ENCODE assay signal across 10 cellular contexts in the genomic region with DNA sequence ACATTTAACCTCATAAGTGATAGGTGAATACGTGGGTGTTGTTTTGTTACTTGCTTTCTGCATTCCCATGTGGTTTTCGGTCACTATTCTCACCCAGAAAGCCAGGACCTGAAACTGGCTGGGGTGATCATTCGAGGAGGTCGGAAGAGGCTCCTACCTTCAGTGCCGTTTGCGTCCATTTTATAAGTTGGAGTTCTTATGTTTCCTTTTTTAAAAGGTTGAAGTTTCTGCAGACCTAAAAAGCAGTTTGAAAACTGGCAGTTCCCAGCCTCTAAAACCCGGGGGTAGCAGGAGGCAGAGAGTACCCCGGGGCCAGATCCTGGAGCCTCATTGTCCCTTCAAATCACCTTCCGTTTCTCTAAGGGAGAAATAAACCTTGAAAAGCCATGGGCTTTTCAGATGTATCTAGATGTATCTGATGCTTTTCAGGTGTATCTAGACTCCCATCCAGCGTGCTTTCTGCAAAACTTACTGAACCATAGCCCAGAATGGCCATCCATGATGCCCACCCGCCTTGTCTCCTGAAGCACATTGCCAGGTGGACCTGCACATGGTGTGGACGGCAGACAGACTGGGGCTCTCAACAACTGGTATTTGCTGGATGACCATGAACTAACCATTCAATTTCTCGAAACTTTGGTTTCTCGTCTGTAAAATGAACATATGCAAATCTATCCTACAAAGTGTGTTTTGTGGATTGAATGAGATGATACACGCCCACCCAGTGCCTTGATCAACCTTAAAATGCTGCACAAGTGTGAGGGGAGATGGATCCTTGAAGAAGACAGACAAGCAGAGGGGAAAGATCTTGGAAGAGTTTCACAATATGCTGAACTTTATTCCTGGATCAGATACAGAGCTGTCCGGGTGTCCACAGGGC. TPM values are rescaled to one million over a fixed set of nuclear protein-coding genes. Genes with fewer than 3 reads are reported as not detected.
DNase-seq lines count a peak whose midpoint lies in the region; ATAC-seq and TF ChIP-seq lines count a peak whose summit lies in the region.
"Had no signal": no experiment of that assay in that cellular context is flagged by ENCODE, and none has a peak within 500 bp of the region (broad histone marks: within the 10 kb centered on the region; RNA-seq: fewer than 3 reads in every experiment).

No MANE protein-coding gene starts in this region.

- no peak for TF ChIP-seq RAD21 in SK-N-SH (IDR thresholded peaks at IDR 0.05; ENCODE audit: low read length)

- H3K4me1 ChIP-seq in SK-N-SH (ENCODE audit: control insufficient read depth in 1 of 2, insufficient read depth in 2 of 2, low read depth in 1 of 2, low read length in 1 of 2) (peaks cover 12 to 19% of the 10 kb centered on the region in 2 experiments; a peak in 2 of 4 replicates), right cardiac atrium (ENCODE audit: control insufficient read depth, insufficient read depth, low read length) (no peaks in the 10 kb centered on the region), stomach smooth muscle (ENCODE audit: control insufficient read depth, insufficient read depth, low read length) (peaks cover 30% of the 10 kb centered on the region)

- POLR2A ChIA-PET in SK-N-SH (lab: Yijun Ruan, JAX): no interaction called here
- POLR2A ChIA-PET in activated CD8-positive, alpha-beta T cell treated with anti-CD3 and anti-CD28 coated beads, Interleukin-2, amount 10 ng/mL, durations not matched to agents 7 days and 5 days (lab: Charles Lee): interaction anchor here (0.8 to 7.6 kb wide), 11 partner anchors 8 to 131 kb away, joined by 3 to 87 read pairs (median 15); no protein-coding TSS in a partner anchor

- H3K27ac Mint-ChIP-seq in activated CD8-positive, alpha-beta T cell treated with anti-CD3 and anti-CD28 coated beads, Interleukin-2, amount 10 ng/mL, durations not matched to agents 7 days and 5 days: peak overlapping the region; percentile 99

- H3K79me2 ChIP-seq in SK-N-SH (ENCODE audit: insufficient read depth): no peaks in the 10 kb centered on the region

- no peaks in the 10 kb centered on the region for H4K20me1 ChIP-seq in SK-N-SH (ENCODE audit: insufficient read depth)

- CTCF ChIA-PET in SK-N-SH (lab: Yijun Ruan, JAX): interaction anchor here (0.8 to 1.5 kb wide), 3 partner anchors 9 to 34 kb away, joined by 3 to 4 read pairs (median 3); no protein-coding TSS in a partner anchor
- CTCF ChIA-PET in activated CD8-positive, alpha-beta T cell treated with anti-CD3 and anti-CD28 coated beads, Interleukin-2, amount 10 ng/mL, durations not matched to agents 7 days and 5 days (lab: Charles Lee): interaction anchor here (1.3 to 8.5 kb wide), 5 partner anchors 16 to 51 kb away, joined by 4 to 107 read pairs (median 7); no protein-coding TSS in a partner anchor

- no peak overlapping the region for H2AFZ ChIP-seq in SK-N-SH (ENCODE audit: low read depth)

- H3K27me3 ChIP-seq in SK-N-SH (ENCODE audit: insufficient read depth): no peaks in the 10 kb centered on the region
- H3K27me3 ChIP-seq in right cardiac atrium (ENCODE audit: control insufficient read depth, insufficient read depth): no peaks in the 10 kb centered on the region
- no peaks in the 10 kb centered on the region for H3K27me3 ChIP-seq in stomach smooth muscle (ENCODE audit: control insufficient read depth in 1 of 2, insufficient read depth in 2 of 2, low read length in 2 of 2)

- peaks cover 79% of the 10 kb centered on the region for H3K36me3 Mint-ChIP-seq in activated CD8-positive, alpha-beta T cell treated with anti-CD3 and anti-CD28 coated beads, Interleukin-2, amount 10 ng/mL, durations not matched to agents 7 days and 5 days (ENCODE audit: low read depth)

- intact Hi-C loops in right cardiac atrium (cut with DNase I): no loop called here

- no peak overlapping the region for H3K27ac ChIP-seq in SK-N-SH (ENCODE audit: low read depth in 2 of 2, low read length in 1 of 2)
- no peak overlapping the region for H3K27ac ChIP-seq in right cardiac atrium (ENCODE audit: low read length)
- no peak overlapping the region for H3K27ac ChIP-seq in stomach smooth muscle (ENCODE audit: low read length)

- no peak overlapping the region for H3K4me3 ChIP-seq in SK-N-SH (ENCODE audit: low read depth in 2 of 2, low read length in 1 of 2)
- peak overlapping the region; percentile 56 for H3K4me3 ChIP-seq in right cardiac atrium (ENCODE audit: low read length)
- H3K4me3 ChIP-seq in stomach smooth muscle (ENCODE audit: low read length in 2 of 2): peak overlapping the region; percentile 90 to 94

- no peak for DNase-seq in SK-N-SH
- no peak for DNase-seq in activated CD8-positive, alpha-beta T cell treated with anti-CD3 and anti-CD28 coated beads, Interleukin-2, amount 10 ng/mL, durations not matched to agents 7 days and 5 days
- DNase-seq in right cardiac atrium: no peak
- no peak for DNase-seq in DMS 273 treated with DMSO at 0.1 percent for 48 hours (lab: John Stamatoyannopoulos, UW)
- no peak for DNase-seq in HuH-7 (ENCODE audit: low spot score)
- DNase-seq in NCI-H446 treated with DMSO at 0.1 percent for 48 hours (lab: John Stamatoyannopoulos, UW): no peak

- no peaks in the 10 kb centered on the region for H3K9me3 Mint-ChIP-seq in activated CD8-positive, alpha-beta T cell treated with anti-CD3 and anti-CD28 coated beads, Interleukin-2, amount 10 ng/mL, durations not matched to agents 7 days and 5 days (ENCODE audit: insufficient read depth)

- peak overlapping the region; percentile 100 for H3K4me3 Mint-ChIP-seq in activated CD8-positive, alpha-beta T cell treated with anti-CD3 and anti-CD28 coated beads, Interleukin-2, amount 10 ng/mL, durations not matched to agents 7 days and 5 days

- no peaks in the 10 kb centered on the region for H3K9me2 ChIP-seq in SK-N-SH

- TF ChIP-seq CTCF in SK-N-SH (IDR thresholded peaks at IDR 0.05): no peak

- H3K27me3 Mint-ChIP-seq in activated CD8-positive, alpha-beta T cell treated with anti-CD3 and anti-CD28 coated beads, Interleukin-2, amount 10 ng/mL, durations not matched to agents 7 days and 5 days (ENCODE audit: low read depth): no peaks in the 10 kb centered on the region

- WGBS in SK-N-SH (ENCODE audit: low lambda C conversion rate): 94% methylated on average over 16 of the region's 16 CpGs
- WGBS in right cardiac atrium: 71% methylated on average over 16 of the region's 16 CpGs

- peak overlapping the region; percentile 93 for H3K4me2 ChIP-seq in SK-N-SH

- H3K36me3 ChIP-seq in SK-N-SH (replicated peaks in 1 of 2; ENCODE audit: control insufficient read depth in 1 of 2, insufficient read depth in 2 of 2, low read length in 1 of 2) (no peaks in the 10 kb centered on the region), stomach smooth muscle (ENCODE audit: control insufficient read depth in 2 of 2, insufficient read depth in 2 of 2, low read length in 2 of 2) (no peaks in the 10 kb centered on the region)

- TF ChIP-seq EP300 in SK-N-SH (IDR thresholded peaks at IDR 0.05; ENCODE audit: borderline replicate concordance in 1 of 2, low read depth in 1 of 2, low read length in 1 of 2): no peak

- peaks cover 64% of the 10 kb centered on the region for H3K4me1 Mint-ChIP-seq in activated CD8-positive, alpha-beta T cell treated with anti-CD3 and anti-CD28 coated beads, Interleukin-2, amount 10 ng/mL, durations not matched to agents 7 days and 5 days (ENCODE audit: low read depth)

- ATAC-seq in SK-N-SH treated with all-trans-retinoic acid at 6 μM for 48 hours (no peak), right cardiac atrium (no peak)
- ATAC-seq in activated CD8-positive, alpha-beta T cell treated with anti-CD3 and anti-CD28 coated beads, Interleukin-2, amount 10 ng/mL, durations not matched to agents 7 days and 5 days: no peak

- H3K9me3 ChIP-seq in SK-N-SH (no peaks in the 10 kb centered on the region), right cardiac atrium (ENCODE audit: control insufficient read depth, low read length) (no peaks in the 10 kb centered on the region), stomach smooth muscle (ENCODE audit: control insufficient read depth in 2 of 2, low read length in 2 of 2) (no peaks in the 10 kb centered on the region)

- H3K9ac ChIP-seq in SK-N-SH (peak overlapping the region; percentile 74; the same call in 1 of the 2 replicates), stomach smooth muscle (ENCODE audit: low read length in 2 of 2) (peak overlapping the region; percentile 82 to 90)

- H3F3A ChIP-seq in SK-N-SH (replicated peaks; ENCODE audit: insufficient read depth): peaks cover 1% of the 10 kb centered on the region

TF ChIP-seq in SK-N-SH treated with all-trans-retinoic acid at 6 μM for 48 hours, 23 proteins besides CTCF, POLR2A, EP300 and RAD21 (continues in another document):
- TF ChIP-seq BACH2 (CRISPR knock-in tag; IDR thresholded peaks at IDR 0.05; ENCODE audit: borderline replicate concordance) (no peak), ZNF8 (CRISPR knock-in tag; IDR thresholded peaks at IDR 0.05) (no peak), SNAI2 (CRISPR knock-in tag; IDR thresholded peaks at IDR 0.05) (no peak)

RNA-seq across cellular contexts. Expression of gene NLRC5, which starts 1.3 kb away (rescaled TPM):
- polyA plus RNA-seq in SK-N-SH (2012; rRNA removed) (6.5 and 7.8 TPM in 2 replicates), right cardiac atrium (8.2 TPM)
- polyA plus RNA-seq in SK-N-SH (2012; cell fraction: cytosol; rRNA removed): 2.3 and 2.9 TPM in 2 replicates
- 32.3 and 33.4 TPM in 2 replicates for polyA plus RNA-seq in SK-N-SH (2012; cell fraction: nucleus; rRNA removed)
- 100 to 1,000 TPM; 280 to 291 TPM for total RNA-seq in activated CD8-positive, alpha-beta T cell treated with anti-CD3 and anti-CD28 coated beads, Interleukin-2, amount 10 ng/mL, durations not matched to agents 7 days and 5 days
- total RNA-seq in right cardiac atrium: 10 to 100 TPM in 2 of 4 donors, 1 to 10 TPM in 2; 7.9 to 25.0 (median 13.1) TPM

RNA-seq across cellular contexts. Expression of gene CETP, which starts 28.9 kb away (rescaled TPM):
- polyA plus RNA-seq in SK-N-SH (2012; rRNA removed): not detected in 2 replicates
- polyA plus RNA-seq in SK-N-SH (2012; cell fraction: cytosol; rRNA removed): 0.03 TPM in 1 of 2 replicates, not detected in the other
- 0.05 TPM in 1 of 2 replicates, not detected in the other for polyA plus RNA-seq in SK-N-SH (2012; cell fraction: nucleus; rRNA removed)
- not detected for total RNA-seq in activated CD8-positive, alpha-beta T cell treated with anti-CD3 and anti-CD28 coated beads, Interleukin-2, amount 10 ng/mL, durations not matched to agents 7 days and 5 days
- under 1 TPM in 2 of 4 donors, not detected in 2; 0.46 to 0.59 TPM for total RNA-seq in right cardiac atrium
- polyA plus RNA-seq in right cardiac atrium: 0.34 TPM
- total RNA-seq: A172, H4 had no signal

RNA-seq across cellular contexts. Expression of gene HERPUD1, which starts 58.7 kb away (rescaled TPM):
- polyA plus RNA-seq in SK-N-SH (2012; rRNA removed) (46.3 and 71.1 TPM in 2 replicates), right cardiac atrium (94.6 TPM)
- 49.4 and 54.4 TPM in 2 replicates for polyA plus RNA-seq in SK-N-SH (2012; cell fraction: cytosol; rRNA removed)
- 37.9 and 75.2 TPM in 2 replicates for polyA plus RNA-seq in SK-N-SH (2012; cell fraction: nucleus; rRNA removed)
- 10 to 100 TPM; 88.2 to 95.2 TPM for total RNA-seq in activated CD8-positive, alpha-beta T cell treated with anti-CD3 and anti-CD28 coated beads, Interleukin-2, amount 10 ng/mL, durations not matched to agents 7 days and 5 days
- 100 to 1,000 TPM in 3 of 4 donors, 10 to 100 TPM in 1; 98.6 to 126 (median 118) TPM for total RNA-seq in right cardiac atrium

Comparison
In these comparisons a context has a peak if more than half of its experiments do, and no peak if none do; other contexts are left out.
1. H3K4me3 ChIP-seq: peak in right cardiac atrium (single experiment) and stomach smooth muscle (2 of 2); none in SK-N-SH (0 of 2).
2. RNA of gene NLRC5, which starts 1.3 kb away (total RNA-seq): 280 to 291 TPM in activated CD8-positive, alpha-beta T cell treated with anti-CD3 and anti-CD28 coated beads, Interleukin-2, amount 10 ng/mL, durations not matched to agents 7 days and 5 days; 7.9 to 25.0 TPM in right cardiac atrium; every median in the first group is over 10 times any median in the second.